Comparison of ENCODE assay signal across 2 cellular contexts in genomic region chr2:174040417-174040701, GRCh38.
TF ChIP-seq lines count a peak whose summit lies in the region.

No MANE protein-coding gene starts in this region.

TF ChIP-seq in A549, 52 proteins besides CTCF, POLR2A, EP300 and RAD21 (continued from another document):
- TF ChIP-seq E2F6 (IDR thresholded peaks at IDR 0.05; ENCODE audit: borderline replicate concordance, low read depth) (no peak), CBX8 (IDR thresholded peaks at IDR 0.05) (no peak), EHMT2 (IDR thresholded peaks at IDR 0.05; ENCODE audit: low read depth) (no peak)

TF ChIP-seq in GM23338, 12 proteins besides CTCF, POLR2A, EP300 and RAD21 (continued from another document):
- TF ChIP-seq REST (IDR thresholded peaks at IDR 0.05; ENCODE audit: unreplicated experiment), result no peak
- no peak for TF ChIP-seq ZNF331 (CRISPR knock-in tag; IDR thresholded peaks at IDR 0.05; ENCODE audit: low read depth)
- no peak for TF ChIP-seq ZNF114 (CRISPR knock-in tag; IDR thresholded peaks at IDR 0.05)
- no peak for TF ChIP-seq NANOG (IDR thresholded peaks at IDR 0.05; ENCODE audit: borderline replicate concordance)
- no peak for TF ChIP-seq STAT1 (IDR thresholded peaks at IDR 0.05; ENCODE audit: unreplicated experiment)
- TF ChIP-seq CREB1 (CRISPR knock-in tag; IDR thresholded peaks at IDR 0.05; ENCODE audit: low read depth), result no peak
- no peak for TF ChIP-seq JUNB (IDR thresholded peaks at IDR 0.05; ENCODE audit: unreplicated experiment)
- no peak for TF ChIP-seq ZNF462 (CRISPR knock-in tag; IDR thresholded peaks at IDR 0.05)
- no peak for TF ChIP-seq EZH2phosphoT487 (IDR thresholded peaks at IDR 0.05; ENCODE audit: unreplicated experiment)
